Comparison of ENCODE assay signal across 22 cellular contexts in genomic region chr2:8364668-8365067, GRCh38.
"Had no signal": no experiment of that assay in that cellular context is flagged by ENCODE, and none has a peak within 500 bp of the region (broad histone marks: within the 10 kb centered on the region; RNA-seq: fewer than 3 reads in every experiment).

No MANE protein-coding gene starts in this region.

- H3K36me3 ChIP-seq: cardiac muscle cell, heart left ventricle, left ventricle myocardium inferior, neutrophil, ovary, stomach, suprapubic skin, tibial nerve had no signal

- H3K4me1 ChIP-seq: heart left ventricle, left ventricle myocardium inferior, psoas muscle, tibial nerve had no signal

- ATAC-seq: activated naive CD8-positive, alpha-beta T cell treated with anti-CD3 and anti-CD28 coated beads, Interleukin-2, amount 50 U/mL, for 24 hours; activated T-cell treated with anti-CD3 and anti-CD28 coated beads, Interleukin-2, amount 50 U/mL, for 72 hours; heart left ventricle; natural killer cell treated with Interleukin-12 subunit alpha and Interleukin-12 subunit beta and Interleukin-15 and Interleukin-18, amount 100 ng/mL, for 72 hours; psoas muscle; right cardiac atrium; stimulated activated memory B cell treated with anti-CD40 and anti-IgM and Interleukin-4, amounts not matched to agents 10 μg/mL and 1 μg/mL and 100 μg/mL, for 72 hours; T-helper 17 cell had no signal

- DNase-seq: activated CD4-positive, alpha-beta memory T cell treated with anti-CD3 and anti-CD28 coated beads for 36 hours; activated CD4-positive, alpha-beta T cell treated with anti-CD3 and anti-CD28 coated beads for 48 hours; activated effector memory CD4-positive, alpha-beta T cell treated with anti-CD3 and anti-CD28 coated beads, Interleukin-2, amount 50 U/mL, for 16 hours; activated naive CD4-positive, alpha-beta T cell treated with anti-CD3 and anti-CD28 coated beads, Interleukin-2, amount 10 ng/mL, durations not matched to agents 7 days and 5 days; activated naive CD8-positive, alpha-beta T cell treated with anti-CD3 and anti-CD28 coated beads, Interleukin-2, amount 50 U/mL, for 24 hours; activated T-cell treated with anti-CD3 and anti-CD28 coated beads, Interleukin-2, amount 50 U/mL, for 72 hours; heart left ventricle; left ventricle myocardium inferior; mammary epithelial cell; ovary; psoas muscle; right cardiac atrium; stimulated activated CD4-positive, alpha-beta T cell treated with anti-CD3 and anti-CD28 coated beads, Interleukin-2, amount 100 ng/mL, for 24 hours; stomach; T-helper 17 cell had no signal

- H3K4me3 ChIP-seq: cardiac muscle cell, heart left ventricle, left ventricle myocardium inferior, ovary, psoas muscle, stomach, suprapubic skin, tibial nerve had no signal

- H3K27me3 ChIP-seq: cardiac muscle cell, heart left ventricle, neutrophil, ovary, stomach, suprapubic skin, tibial nerve had no signal

- H3K9me3 ChIP-seq: heart left ventricle, left ventricle myocardium inferior, neutrophil, ovary, psoas muscle, stomach, suprapubic skin, tibial nerve had no signal

- H3K27ac ChIP-seq: cardiac muscle cell, epithelial cell of prostate, heart left ventricle, left ventricle myocardium inferior, neutrophil, ovary, psoas muscle, stomach, suprapubic skin, tibial nerve had no signal
